18 cellular contexts compared by ENCODE assay signal in the genomic region with DNA sequence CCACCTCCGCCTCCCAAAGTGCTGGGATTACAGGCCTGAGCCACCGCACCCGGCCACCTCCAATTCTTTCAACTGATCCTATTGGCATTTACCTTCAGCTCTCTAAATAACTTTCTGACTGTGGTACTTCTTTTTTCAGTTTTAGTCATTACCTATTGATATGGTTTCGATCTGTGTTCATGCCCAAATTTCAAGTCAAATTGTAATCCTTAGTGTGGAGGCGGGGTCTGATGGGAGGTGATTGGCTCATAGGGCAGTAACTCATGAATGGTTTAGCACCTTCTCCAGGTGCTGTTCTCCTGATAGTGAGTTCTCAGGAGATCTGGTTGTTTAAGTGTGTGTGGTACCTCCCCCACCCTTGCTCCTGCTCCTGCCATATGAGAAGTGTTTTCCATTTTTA.
DNase-seq lines count a peak whose midpoint lies in the region; ATAC-seq, FAIRE-seq and TF ChIP-seq lines count a peak whose summit lies in the region.
"Had no signal": no experiment of that assay in that cellular context is flagged by ENCODE, and none has a peak within 500 bp of the region (broad histone marks: within the 10 kb centered on the region; RNA-seq: fewer than 3 reads in every experiment).

No MANE protein-coding gene starts in this region.

- no peak overlapping the region for H3K9ac ChIP-seq in K562 (ENCODE audit: insufficient read depth in 1 of 2, low read depth in 2 of 2, low read length in 2 of 2)
- H3K9ac ChIP-seq: SK-N-SH had no signal

- H3K4me3 ChIP-seq in K562 (no peak overlapping the region), gastroesophageal sphincter (no peak overlapping the region)
- H3K4me3 ChIP-seq: GM23338, hepatocyte had no signal

- H3K27me3 ChIP-seq in K562 (ENCODE audit: control insufficient read depth in 2 of 2, insufficient read depth in 2 of 2, low read length in 2 of 2): no peaks in the 10 kb centered on the region
- no peaks in the 10 kb centered on the region for H3K27me3 ChIP-seq in gastroesophageal sphincter
- H3K27me3 ChIP-seq: hepatocyte had no signal

- no peak for TF ChIP-seq RAD21 in K562 (CRISPR knock-in tag; conservative IDR thresholded peaks at IDR 0.05 in 1 of 2, IDR thresholded peaks at IDR 0.05 in 1 of 2)

- intact Hi-C loops in K562 (cut with micrococcal nuclease): loop anchor here (5.0 kb wide), 1 partner anchor 469 kb away; the partner anchor contains the start of gene MAP3K4

- no peaks in the 10 kb centered on the region for H3K79me2 ChIP-seq in K562 (ENCODE audit: control insufficient read depth, insufficient read depth, low read length)
- H3K79me2 ChIP-seq: hepatocyte had no signal

- H3K4me1 ChIP-seq in K562 (replicated peaks in 1 of 2; ENCODE audit: control insufficient read depth in 2 of 2, insufficient read depth in 2 of 2, low read length in 2 of 2) (peaks cover 3 to 9% of the 10 kb centered on the region in 2 experiments; a peak in 3 of 5 replicates), gastroesophageal sphincter (peaks cover 0 to 15% (median 3%) of the 10 kb centered on the region in 3 donors)
- H3K4me1 ChIP-seq: BE2C had no signal

- POLR2A ChIA-PET in K562 (lab: Yijun Ruan, JAX): interaction anchor here (0.6 kb wide), 1 partner anchor 27 kb away, joined by 3 read pairs; no protein-coding TSS in a partner anchor

- no peak for FAIRE-seq in K562 (lab: Jason Lieb, UNC)
- FAIRE-seq: keratinocyte, RCC 7860 had no signal

- no peak overlapping the region for H2AFZ ChIP-seq in K562 (ENCODE audit: low read depth, low read length)
- H2AFZ ChIP-seq: GM23338, hepatocyte had no signal

- in situ Hi-C loops in K562 (cut with MboI): no loop called here

- no peak for DNase-seq in activated CD4-positive, CD25-positive, alpha-beta regulatory T cell treated with anti-CD3 and anti-CD28 coated beads, Interleukin-2, amount 50 U/mL, for 72 hours
- DNase-seq in K562 (ENCODE audit: extremely low read depth in 1 of 4, low spot score in 3 of 4) (peak in 1 of 4 experiments; percentile 11), NCI-H2029 treated with DMSO at 0.1 percent for 48 hours (lab: John Stamatoyannopoulos, UW) (no peak), EL (no peak)
- DNase-seq: activated CD4-positive, alpha-beta T cell treated with anti-CD3 and anti-CD28 coated beads for 4 hours; BE2C; GDM1; natural killer cell; SK-N-SH had no signal

- H4K20me1 ChIP-seq in K562 (replicated peaks; ENCODE audit: control insufficient read depth, insufficient read depth, low read length): no peaks in the 10 kb centered on the region

- TF ChIP-seq EP300 in K562 (IDR thresholded peaks at IDR 0.05; ENCODE audit: low read length) (no peak), gastroesophageal sphincter (IDR thresholded peaks at IDR 0.05) (no peak)

- H3K9me1 ChIP-seq in K562 (ENCODE audit: control insufficient read depth, insufficient read depth, low read length): no peaks in the 10 kb centered on the region

- H3K4me2 ChIP-seq in K562 (ENCODE audit: insufficient read depth, low read length): no peak overlapping the region
- H3K4me2 ChIP-seq: GM23338, hepatocyte, SK-N-SH had no signal

- H3K36me3 ChIP-seq in K562 (ENCODE audit: control insufficient read depth, insufficient read depth, low read length) (no peaks in the 10 kb centered on the region), gastroesophageal sphincter (no peaks in the 10 kb centered on the region)
- H3K36me3 ChIP-seq: BE2C had no signal

- peak; percentile 35 to 55 for ATAC-seq in activated CD4-positive, CD25-positive, alpha-beta regulatory T cell treated with anti-CD3 and anti-CD28 coated beads, Interleukin-2, amount 50 U/mL, for 24 hours
- ATAC-seq in GM18505 (IDR thresholded peaks at IDR 0.05; ENCODE audit: unreplicated experiment) (peak; percentile 34), HG02642 (IDR thresholded peaks at IDR 0.05; ENCODE audit: poor library complexity, unreplicated experiment) (peak; percentile 23), K562 (no peak), gastroesophageal sphincter (no peak)
- ATAC-seq: GM23338, natural killer cell had no signal

- TF ChIP-seq POLR2A in GM18505 (IDR thresholded peaks at IDR 0.05; ENCODE audit: borderline replicate concordance, extremely low read depth, insufficient read depth, insufficient read length) (no peak), K562 (conservative IDR thresholded peaks at IDR 0.05) (no peak), gastroesophageal sphincter (IDR thresholded peaks at IDR 0.05) (no peak)

- no TSS peak for BruUV-seq in K562 (replicated peaks; lab: Mats Ljungman, UMichigan)

- WGBS in K562 (ENCODE audit: insufficient coverage, low coverage, missing lambda C conversion rate): 64% methylated on average over 5 of the region's 5 CpGs
- 89% methylated on average over 5 of the region's 5 CpGs; no CpG with 5 or more reads in 1 of the 2 donors for WGBS in gastroesophageal sphincter (ENCODE audit: low coverage in 1 of 2), 2 donors

- TF ChIP-seq CTCF in K562 (IDR thresholded peaks at IDR 0.05 in 2 of 3, conservative IDR thresholded peaks at IDR 0.05 in 1 of 3; ENCODE audit: insufficient read depth in 2 of 3, low read depth in 1 of 3, low read length in 3 of 3): no peak
- TF ChIP-seq CTCF in gastroesophageal sphincter (IDR thresholded peaks at IDR 0.05): no peak

- H3K27ac ChIP-seq in K562 (ENCODE audit: extremely low read depth, low read depth, low read length): no peak overlapping the region
- no peak overlapping the region for H3K27ac ChIP-seq in gastroesophageal sphincter
- H3K27ac ChIP-seq: 22Rv1, hepatocyte had no signal

- CTCF ChIA-PET in K562 (lab: Yijun Ruan, JAX; ENCODE audit: low intra/inter-chr PET ratio): no interaction called here

- H3K9me3 ChIP-seq in K562 (replicated peaks; ENCODE audit: control insufficient read depth, insufficient read depth, low read depth, low read length): no peaks in the 10 kb centered on the region
- H3K9me3 ChIP-seq in gastroesophageal sphincter: no peaks in the 10 kb centered on the region
- H3K9me3 ChIP-seq: BE2C, SK-N-SH had no signal

TF ChIP-seq in K562, 482 proteins besides CTCF, POLR2A, EP300 and RAD21:
- TF ChIP-seq ZNF311 (CRISPR knock-in tag; IDR thresholded peaks at IDR 0.05) (no peak), ZFP91 (CRISPR knock-in tag; IDR thresholded peaks at IDR 0.05) (no peak)
- TF ChIP-seq, protein P1, sequence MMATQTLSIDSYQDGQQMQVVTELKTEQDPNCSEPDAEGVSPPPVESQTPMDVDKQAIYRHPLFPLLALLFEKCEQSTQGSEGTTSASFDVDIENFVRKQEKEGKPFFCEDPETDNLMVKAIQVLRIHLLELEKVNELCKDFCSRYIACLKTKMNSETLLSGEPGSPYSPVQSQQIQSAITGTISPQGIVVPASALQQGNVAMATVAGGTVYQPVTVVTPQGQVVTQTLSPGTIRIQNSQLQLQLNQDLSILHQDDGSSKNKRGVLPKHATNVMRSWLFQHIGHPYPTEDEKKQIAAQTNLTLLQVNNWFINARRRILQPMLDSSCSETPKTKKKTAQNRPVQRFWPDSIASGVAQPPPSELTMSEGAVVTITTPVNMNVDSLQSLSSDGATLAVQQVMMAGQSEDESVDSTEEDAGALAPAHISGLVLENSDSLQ (IDR thresholded peaks at IDR 0.05): peak; percentile 70

Comparison
In these comparisons a context has a peak if more than half of its experiments do, and no peak if none do; other contexts are left out.
1. ATAC-seq: peak in activated CD4-positive, CD25-positive, alpha-beta regulatory T cell treated with anti-CD3 and anti-CD28 coated beads, Interleukin-2, amount 50 U/mL, for 24 hours (2 of 2), GM18505 (single experiment) and HG02642 (single experiment); none in K562 (single experiment) and gastroesophageal sphincter (single experiment).